In the genomic region with DNA sequence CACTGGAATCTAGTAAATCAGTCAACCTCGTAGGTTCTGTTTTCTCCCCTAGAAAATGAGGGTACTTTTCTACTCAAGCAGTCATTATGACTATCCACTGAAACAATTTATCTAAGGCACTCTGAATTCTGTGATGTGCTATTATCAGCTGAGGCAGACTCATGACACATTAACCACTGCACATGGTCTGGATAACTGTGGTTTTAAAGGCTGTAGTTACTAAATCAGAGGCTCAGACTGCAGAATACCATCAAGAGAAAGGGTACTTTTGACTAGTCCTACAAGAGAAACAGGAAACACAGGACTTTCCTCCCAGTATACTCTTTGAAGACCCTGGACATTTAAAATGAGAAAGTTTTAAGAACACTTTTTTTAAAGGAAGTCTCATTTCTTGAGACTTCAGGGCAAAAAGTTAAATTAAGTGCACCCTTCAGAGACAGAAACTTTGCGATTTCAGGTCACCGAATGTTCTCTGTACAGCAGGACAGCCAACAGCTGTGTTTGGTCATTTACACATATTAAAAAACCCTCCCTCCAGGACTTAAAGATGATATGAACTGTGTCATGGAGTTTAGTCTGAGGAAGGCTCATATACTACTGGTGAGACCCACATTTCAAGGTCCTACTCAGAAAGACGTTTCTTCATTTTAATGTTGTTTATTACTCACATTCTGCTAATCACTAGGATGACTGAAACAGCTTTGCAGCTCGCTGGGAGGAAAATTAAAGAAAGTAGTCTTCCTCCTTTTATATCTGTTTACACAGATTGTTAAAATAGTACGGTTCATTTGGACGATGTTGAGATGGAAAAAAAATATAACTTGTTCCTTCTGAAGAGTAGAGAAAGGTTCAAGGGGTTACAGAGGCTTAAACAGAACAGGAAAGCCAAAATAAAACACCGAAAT, we compare ENCODE assay signal across 8 cellular contexts. TPM values are rescaled to one million over a fixed set of nuclear protein-coding genes. Genes with fewer than 3 reads are reported as not detected.
A peak's percentile ranks its signal among the peaks of the same experiment; 100 is the strongest.
DNase-seq lines count a peak whose midpoint lies in the region; ATAC-seq, FAIRE-seq and TF ChIP-seq lines count a peak whose summit lies in the region.

No MANE protein-coding gene starts in this region.

- in situ Hi-C loops in gastrocnemius medialis (cut with MboI; ENCODE audit: low sequenced_read_pairs in 4 of 4) = no loop called here

- H3K36me3 ChIP-seq in endothelial cell of umbilical vein (ENCODE audit: control insufficient read depth in 2 of 2, extremely low read depth in 1 of 2, insufficient read depth in 2 of 2, low read length in 2 of 2) = peaks cover 3 to 5% of the 10 kb centered on the region in 2 experiments
- no peaks in the 10 kb centered on the region for H3K36me3 ChIP-seq in gastrocnemius medialis

- BruUV-seq in endothelial cell of umbilical vein (replicated peaks; lab: Mats Ljungman, UMichigan) = no TSS peak

- H3K9me1 ChIP-seq in endothelial cell of umbilical vein (replicated peaks; ENCODE audit: control insufficient read depth, extremely low read depth, insufficient read depth, low read length) = no peaks in the 10 kb centered on the region

- POLR2A ChIA-PET in endothelial cell of umbilical vein (lab: Charles Lee) = no interaction called here

- intact Hi-C loops in endothelial cell of umbilical vein (cut with micrococcal nuclease) = no loop called here
- intact Hi-C loops in gastrocnemius medialis (cut with DNase I; ENCODE audit: low total_unique reads) = loop anchor here (2.0 kb wide), 1 partner anchor 19 kb away; the partner anchor contains the start of gene ATXN1

- TF ChIP-seq POLR2A in endothelial cell of umbilical vein (IDR thresholded peaks at IDR 0.05; ENCODE audit: low read depth, low read length) (no peak), gastrocnemius medialis (IDR thresholded peaks at IDR 0.05) (peak in 1 of 2 donors; percentile 60)

- FAIRE-seq in endothelial cell of umbilical vein (lab: Jason Lieb, UNC) = no peak

- no peak overlapping the region for H3K4me2 ChIP-seq in endothelial cell of umbilical vein (ENCODE audit: insufficient read depth, low read length)

- H3K9ac ChIP-seq in endothelial cell of umbilical vein (replicated peaks; ENCODE audit: extremely low read depth, insufficient read depth, low read length) = no peak overlapping the region

- H3K27ac ChIP-seq in endothelial cell of umbilical vein (ENCODE audit: insufficient read depth, low read depth, low read length) (no peak overlapping the region), gastrocnemius medialis (peak overlapping the region; percentile 69 to 83 (median 80))

- H3K4me1 ChIP-seq in endothelial cell of umbilical vein (ENCODE audit: control insufficient read depth, extremely low read depth, insufficient read depth, low read length) (peaks cover 22% of the 10 kb centered on the region), gastrocnemius medialis (peaks cover 64 to 68% of the 10 kb centered on the region in 2 donors)

- dilution Hi-C loops in endothelial cell of umbilical vein (cut with MboI; ENCODE audit: extremely low pct_ligation_motif_present, low sequenced_read_pairs) = no loop called here

- no peak overlapping the region for H3K4me3 ChIP-seq in endothelial cell of umbilical vein (replicated peaks in 1 of 3; ENCODE audit: insufficient read depth in 1 of 3, low read depth in 1 of 3, low read length in 3 of 3)
- H3K4me3 ChIP-seq in gastrocnemius medialis = no peak overlapping the region

- H3K79me2 ChIP-seq in endothelial cell of umbilical vein (ENCODE audit: control insufficient read depth, insufficient read depth, low read length) = peaks cover 17% of the 10 kb centered on the region

- TF ChIP-seq CTCF in endothelial cell of umbilical vein (IDR thresholded peaks at IDR 0.05; ENCODE audit: extremely low read depth in 1 of 2, insufficient read depth in 1 of 2, low read depth in 1 of 2, low read length in 2 of 2) = no peak
- TF ChIP-seq CTCF in gastrocnemius medialis (IDR thresholded peaks at IDR 0.05 in 4 of 5, conservative IDR thresholded peaks at IDR 0.05 in 1 of 5) = no peak

- peak; percentile 99 for DNase-seq in M059J (ENCODE audit: low read depth)
- no peak for DNase-seq in endothelial cell of umbilical vein (ENCODE audit: low read depth, low spot score)
- DNase-seq in gastrocnemius medialis = no peak
- DNase-seq in HuH-7 (ENCODE audit: low spot score) = no peak
- no peak for DNase-seq in putamen (ENCODE audit: low spot score)
- DNase-seq in NCI-H1436 (lab: John Stamatoyannopoulos, UW) = no peak

- H2AFZ ChIP-seq in endothelial cell of umbilical vein (ENCODE audit: low read depth, low read length) = no peak overlapping the region

- no peaks in the 10 kb centered on the region for H4K20me1 ChIP-seq in endothelial cell of umbilical vein (replicated peaks; ENCODE audit: control insufficient read depth, extremely low read depth, insufficient read depth, low read length)

- ATAC-seq in GM21390 (IDR thresholded peaks at IDR 0.05; ENCODE audit: unreplicated experiment) (peak; percentile 55), gastrocnemius medialis (peak; percentile 55 to 83), GM19324 (IDR thresholded peaks at IDR 0.05; ENCODE audit: low FRiP score, unreplicated experiment) (no peak)

- H3K9me3 ChIP-seq in endothelial cell of umbilical vein (replicated peaks; ENCODE audit: control insufficient read depth, insufficient read depth, low read length) (no peaks in the 10 kb centered on the region), gastrocnemius medialis (no peaks in the 10 kb centered on the region)

- no peaks in the 10 kb centered on the region for H3K27me3 ChIP-seq in endothelial cell of umbilical vein (ENCODE audit: control insufficient read depth in 2 of 2, insufficient read depth in 2 of 2, low read length in 2 of 2)
- H3K27me3 ChIP-seq in gastrocnemius medialis = no peaks in the 10 kb centered on the region

- CTCF ChIA-PET in endothelial cell of umbilical vein (lab: Charles Lee) = interaction anchor here (1.1 to 1.2 kb wide), 3 partner anchors 10 to 22 kb away, joined by 3 to 6 read pairs (median 4); no protein-coding TSS in a partner anchor

TF ChIP-seq in endothelial cell of umbilical vein, 7 proteins besides CTCF, POLR2A, EP300 and RAD21:
- TF ChIP-seq GATA2 (IDR thresholded peaks at IDR 0.05; ENCODE audit: insufficient read depth, insufficient read length, low read depth, low read length) (no peak), FOS (IDR thresholded peaks at IDR 0.05; ENCODE audit: borderline replicate concordance, insufficient read depth, low read length) (peak; percentile 27), MYC (IDR thresholded peaks at IDR 0.05; ENCODE audit: low read depth, low read length) (no peak)
TF ChIP-seq in endothelial cell of umbilical vein: peak in this region for 1.

RNA-seq across cellular contexts. Expression of gene ATXN1, which starts 19.9 kb away (rescaled TPM):
- 31.5 and 35.4 TPM in 2 replicates for total RNA-seq in M059J (2014; rRNA removed; shearing (Covaris generic))
- 33.0 and 34.1 TPM in 2 replicates for total RNA-seq in endothelial cell of umbilical vein
- 16.4 and 23.3 TPM in 2 replicates for polyA plus RNA-seq in endothelial cell of umbilical vein
- 9.0 and 9.5 TPM in 2 replicates for polyA plus RNA-seq in endothelial cell of umbilical vein (2011; cell fraction: cytosol; rRNA removed)
- polyA plus RNA-seq in endothelial cell of umbilical vein (2011; cell fraction: nucleus; rRNA removed) = 23.7 and 25.8 TPM in 2 replicates
- 8.1 and 10.2 TPM in 2 replicates for polyA plus RNA-seq in endothelial cell of umbilical vein (2012)
- 70.2 and 70.9 TPM in 2 replicates for polyA minus RNA-seq in endothelial cell of umbilical vein
- 4.3 TPM for polyA minus RNA-seq in endothelial cell of umbilical vein (2011; cell fraction: cytosol; rRNA and poly(A)+ RNA removed)
- polyA minus RNA-seq in endothelial cell of umbilical vein (2011; cell fraction: nucleus; rRNA and poly(A)+ RNA removed) = 90.2 and 138 TPM in 2 replicates
- 10 to 100 TPM; 21.8 to 42.9 (median 33.1) TPM for total RNA-seq in gastrocnemius medialis
